ENCODE assay signal across 1 cellular context in the genomic region with DNA sequence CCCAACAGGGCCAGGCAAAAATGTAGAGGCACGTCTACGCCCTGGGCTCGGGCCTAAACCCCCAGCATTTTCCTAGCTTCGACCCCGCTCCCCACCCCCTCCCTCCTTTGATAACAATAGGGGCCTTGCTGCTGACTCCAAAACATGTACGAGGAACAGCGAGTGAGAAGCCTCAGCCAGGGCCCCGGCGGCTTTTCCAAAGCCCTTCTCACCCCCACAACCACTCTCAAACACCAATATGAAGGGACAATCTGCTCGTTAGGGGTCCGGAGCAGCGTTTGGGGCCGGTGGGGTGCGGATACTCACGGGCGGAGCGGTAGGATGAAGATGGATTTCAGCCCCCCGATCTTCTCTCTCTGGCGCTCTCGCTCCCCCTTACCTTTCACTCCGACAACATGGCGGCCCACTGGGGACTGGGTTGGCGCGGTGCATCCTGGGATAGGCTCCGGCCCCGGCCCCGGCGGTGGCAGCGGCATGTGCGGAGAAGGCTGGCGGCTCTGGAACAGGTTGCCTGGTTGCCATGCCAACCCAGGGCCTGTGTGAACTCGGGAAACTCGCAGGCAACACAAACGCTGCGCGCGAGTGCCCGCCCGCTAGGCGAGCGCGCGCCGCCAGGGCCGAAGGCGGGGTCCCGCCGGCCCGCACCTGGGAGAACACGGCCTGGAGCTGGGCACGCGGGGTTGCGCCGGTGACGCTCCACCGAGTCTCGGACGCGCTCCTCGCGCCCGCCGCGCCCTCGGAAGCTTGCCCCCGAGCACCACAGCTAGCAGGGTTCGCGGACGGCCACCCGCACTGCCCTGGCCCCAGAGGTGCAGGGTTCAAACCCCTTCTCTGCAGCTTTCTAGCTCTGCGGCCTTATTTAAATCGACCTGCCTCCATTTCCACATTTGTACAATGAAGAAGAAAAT.
A peak's percentile ranks its signal among the peaks of the same experiment; 100 is the strongest.
TF ChIP-seq lines count a peak whose summit lies in the region.

A gene with protein sequence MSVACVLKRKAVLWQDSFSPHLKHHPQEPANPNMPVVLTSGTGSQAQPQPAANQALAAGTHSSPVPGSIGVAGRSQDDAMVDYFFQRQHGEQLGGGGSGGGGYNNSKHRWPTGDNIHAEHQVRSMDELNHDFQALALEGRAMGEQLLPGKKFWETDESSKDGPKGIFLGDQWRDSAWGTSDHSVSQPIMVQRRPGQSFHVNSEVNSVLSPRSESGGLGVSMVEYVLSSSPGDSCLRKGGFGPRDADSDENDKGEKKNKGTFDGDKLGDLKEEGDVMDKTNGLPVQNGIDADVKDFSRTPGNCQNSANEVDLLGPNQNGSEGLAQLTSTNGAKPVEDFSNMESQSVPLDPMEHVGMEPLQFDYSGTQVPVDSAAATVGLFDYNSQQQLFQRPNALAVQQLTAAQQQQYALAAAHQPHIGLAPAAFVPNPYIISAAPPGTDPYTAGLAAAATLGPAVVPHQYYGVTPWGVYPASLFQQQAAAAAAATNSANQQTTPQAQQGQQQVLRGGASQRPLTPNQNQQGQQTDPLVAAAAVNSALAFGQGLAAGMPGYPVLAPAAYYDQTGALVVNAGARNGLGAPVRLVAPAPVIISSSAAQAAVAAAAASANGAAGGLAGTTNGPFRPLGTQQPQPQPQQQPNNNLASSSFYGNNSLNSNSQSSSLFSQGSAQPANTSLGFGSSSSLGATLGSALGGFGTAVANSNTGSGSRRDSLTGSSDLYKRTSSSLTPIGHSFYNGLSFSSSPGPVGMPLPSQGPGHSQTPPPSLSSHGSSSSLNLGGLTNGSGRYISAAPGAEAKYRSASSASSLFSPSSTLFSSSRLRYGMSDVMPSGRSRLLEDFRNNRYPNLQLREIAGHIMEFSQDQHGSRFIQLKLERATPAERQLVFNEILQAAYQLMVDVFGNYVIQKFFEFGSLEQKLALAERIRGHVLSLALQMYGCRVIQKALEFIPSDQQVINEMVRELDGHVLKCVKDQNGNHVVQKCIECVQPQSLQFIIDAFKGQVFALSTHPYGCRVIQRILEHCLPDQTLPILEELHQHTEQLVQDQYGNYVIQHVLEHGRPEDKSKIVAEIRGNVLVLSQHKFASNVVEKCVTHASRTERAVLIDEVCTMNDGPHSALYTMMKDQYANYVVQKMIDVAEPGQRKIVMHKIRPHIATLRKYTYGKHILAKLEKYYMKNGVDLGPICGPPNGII (minus strand): TSS at position 408 of the 908 bp plus-strand sequence. CDS start 6,151 bp downstream, outside the sequence.

TF ChIP-seq in K562, 482 proteins besides CTCF, POLR2A, EP300 and RAD21 (continued from another document and continues in another):
- TF ChIP-seq E2F3 (CRISPR knock-in tag; IDR thresholded peaks at IDR 0.05) (peak; percentile 93), HDAC3 (IDR thresholded peaks at IDR 0.05; ENCODE audit: borderline replicate concordance, partially characterized antibody) (no peak), ZFP1 (CRISPR knock-in tag; IDR thresholded peaks at IDR 0.05) (no peak), PCBP2 (IDR thresholded peaks at IDR 0.05; ENCODE audit: low read depth, low read length, poor library complexity, severe bottlenecking) (no peak), SAP30 (IDR thresholded peaks at IDR 0.05; ENCODE audit: borderline replicate concordance, insufficient read depth, low read depth, low read length, poor library complexity, severe bottlenecking) (peak; percentile 39), MED1 (CRISPR knock-in tag; IDR thresholded peaks at IDR 0.05; ENCODE audit: borderline replicate concordance) (0 out of 2 replicates have a peak, but pooled peaks have one; percentile 54), PYGO2 (tag; IDR thresholded peaks at IDR 0.05) (no peak), ARID4B (CRISPR knock-in tag; IDR thresholded peaks at IDR 0.05) (peak; percentile 92), HMBOX1 (IDR thresholded peaks at IDR 0.05) (peak; percentile 45; the same call in 1 of the 2 replicates), ZNF174 (CRISPR knock-in tag; IDR thresholded peaks at IDR 0.05) (no peak), ZNF280A (IDR thresholded peaks at IDR 0.05; ENCODE audit: low read depth, partially characterized antibody) (no peak), ARID3A (IDR thresholded peaks at IDR 0.05; ENCODE audit: borderline replicate concordance, low read depth, low read length) (no peak), ETV6 (IDR thresholded peaks at IDR 0.05; ENCODE audit: borderline replicate concordance in 1 of 2, low read depth in 2 of 2, low read length in 1 of 2) (0 out of 4 replicates have a peak, but pooled peaks of 1 of the 2 experiments have one; percentile 41), ETV6 (CRISPR knock-in tag; IDR thresholded peaks at IDR 0.05; ENCODE audit: borderline replicate concordance) (no peak), ZC3H4 (CRISPR knock-in tag; IDR thresholded peaks at IDR 0.05; ENCODE audit: borderline replicate concordance) (no peak), SAFB2 (IDR thresholded peaks at IDR 0.05; ENCODE audit: borderline replicate concordance, low read depth, low read length, severe bottlenecking) (no peak), IFI16 (CRISPR knock-in tag; IDR thresholded peaks at IDR 0.05) (0 out of 2 replicates have a peak, but pooled peaks have one; percentile 46), HNRNPK (IDR thresholded peaks at IDR 0.05; ENCODE audit: low read depth, low read length, poor library complexity, severe bottlenecking) (no peak), CREB1 (IDR thresholded peaks at IDR 0.05) (0 out of 2 replicates have a peak, but pooled peaks have one; percentile 32), CREB1 (CRISPR knock-in tag; IDR thresholded peaks at IDR 0.05) (no peak; the same call in 1 of the 2 replicates), E2F5 (CRISPR knock-in tag; IDR thresholded peaks at IDR 0.05) (no peak; the same call in 1 of the 2 replicates), SRSF1 (IDR thresholded peaks at IDR 0.05; ENCODE audit: low read depth, low read length) (0 out of 2 replicates have a peak, but pooled peaks have one; percentile 46), MYC (IDR thresholded peaks at IDR 0.05; ENCODE audit: low read depth, low read length) (peak; percentile 92), MYC (CRISPR knock-in tag; IDR thresholded peaks at IDR 0.05; ENCODE audit: borderline replicate concordance, low read depth) (peak; percentile 75; the same call in 1 of the 2 replicates), PHB (CRISPR knock-in tag; IDR thresholded peaks at IDR 0.05) (no peak; the same call in 1 of the 2 replicates), GABPB1 (CRISPR knock-in tag; IDR thresholded peaks at IDR 0.05) (0 out of 2 replicates have a peak, but pooled peaks have one; percentile 53), CTBP1 (IDR thresholded peaks at IDR 0.05; ENCODE audit: borderline replicate concordance) (peak; percentile 95), COPS2 (conservative IDR thresholded peaks at IDR 0.05) (no peak), MTA2 (IDR thresholded peaks at IDR 0.05; ENCODE audit: low read depth) (no peak), CREM (IDR thresholded peaks at IDR 0.05; ENCODE audit: low read depth) (peak; percentile 51; the same call in 1 of the 2 replicates), KLF1 (tag; IDR thresholded peaks at IDR 0.05) (peak; percentile 27; the same call in 1 of the 2 replicates), GATA2 (CRISPR knock-in tag; IDR thresholded peaks at IDR 0.05) (no peak), HNRNPH1 (optimal IDR thresholded peaks at IDR 0.05; ENCODE audit: low read depth, low read length) (no peak), PHB2 (IDR thresholded peaks at IDR 0.05; ENCODE audit: low read depth) (no peak)
- TF ChIP-seq, protein P1, sequence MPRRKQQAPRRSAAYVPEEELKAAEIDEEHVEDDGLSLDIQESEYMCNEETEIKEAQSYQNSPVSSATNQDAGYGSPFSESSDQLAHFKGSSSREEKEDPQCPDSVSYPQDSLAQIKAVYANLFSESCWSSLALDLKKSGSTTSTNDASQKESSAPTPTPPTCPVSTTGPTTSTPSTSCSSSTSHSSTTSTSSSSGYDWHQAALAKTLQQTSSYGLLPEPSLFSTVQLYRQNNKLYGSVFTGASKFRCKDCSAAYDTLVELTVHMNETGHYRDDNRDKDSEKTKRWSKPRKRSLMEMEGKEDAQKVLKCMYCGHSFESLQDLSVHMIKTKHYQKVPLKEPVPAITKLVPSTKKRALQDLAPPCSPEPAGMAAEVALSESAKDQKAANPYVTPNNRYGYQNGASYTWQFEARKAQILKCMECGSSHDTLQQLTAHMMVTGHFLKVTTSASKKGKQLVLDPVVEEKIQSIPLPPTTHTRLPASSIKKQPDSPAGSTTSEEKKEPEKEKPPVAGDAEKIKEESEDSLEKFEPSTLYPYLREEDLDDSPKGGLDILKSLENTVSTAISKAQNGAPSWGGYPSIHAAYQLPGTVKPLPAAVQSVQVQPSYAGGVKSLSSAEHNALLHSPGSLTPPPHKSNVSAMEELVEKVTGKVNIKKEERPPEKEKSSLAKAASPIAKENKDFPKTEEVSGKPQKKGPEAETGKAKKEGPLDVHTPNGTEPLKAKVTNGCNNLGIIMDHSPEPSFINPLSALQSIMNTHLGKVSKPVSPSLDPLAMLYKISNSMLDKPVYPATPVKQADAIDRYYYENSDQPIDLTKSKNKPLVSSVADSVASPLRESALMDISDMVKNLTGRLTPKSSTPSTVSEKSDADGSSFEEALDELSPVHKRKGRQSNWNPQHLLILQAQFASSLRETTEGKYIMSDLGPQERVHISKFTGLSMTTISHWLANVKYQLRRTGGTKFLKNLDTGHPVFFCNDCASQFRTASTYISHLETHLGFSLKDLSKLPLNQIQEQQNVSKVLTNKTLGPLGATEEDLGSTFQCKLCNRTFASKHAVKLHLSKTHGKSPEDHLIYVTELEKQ (CRISPR knock-in tag; IDR thresholded peaks at IDR 0.05), result peak; percentile 10; the same call in 1 of the 2 replicates
- TF ChIP-seq, protein P2, sequence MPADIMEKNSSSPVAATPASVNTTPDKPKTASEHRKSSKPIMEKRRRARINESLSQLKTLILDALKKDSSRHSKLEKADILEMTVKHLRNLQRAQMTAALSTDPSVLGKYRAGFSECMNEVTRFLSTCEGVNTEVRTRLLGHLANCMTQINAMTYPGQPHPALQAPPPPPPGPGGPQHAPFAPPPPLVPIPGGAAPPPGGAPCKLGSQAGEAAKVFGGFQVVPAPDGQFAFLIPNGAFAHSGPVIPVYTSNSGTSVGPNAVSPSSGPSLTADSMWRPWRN (IDR thresholded peaks at IDR 0.05; ENCODE audit: low read depth), result peak; percentile 41; the same call in 1 of the 2 replicates
